Comparison of ENCODE assay signal across 16 cellular contexts in the genomic region with DNA sequence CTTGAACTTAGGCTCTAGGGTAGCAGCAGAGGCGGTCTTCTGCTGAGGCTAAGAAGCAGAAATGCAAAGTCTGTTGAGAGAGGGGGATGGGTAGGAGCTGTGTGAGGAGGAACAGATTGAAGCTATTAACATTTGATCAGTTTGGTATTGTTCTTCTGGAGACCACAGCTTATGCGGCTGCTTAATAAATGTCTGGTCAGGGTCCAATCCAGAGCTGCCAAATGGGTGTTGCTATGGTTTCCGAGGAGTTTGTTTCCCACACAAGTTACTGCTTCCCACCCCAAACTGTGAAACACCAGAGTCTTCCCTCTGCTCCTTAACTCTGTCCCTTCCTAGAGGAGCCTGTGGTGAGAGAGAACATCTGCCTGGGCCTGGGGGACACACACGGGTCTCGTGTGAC.
"Had no signal": no experiment of that assay in that cellular context is flagged by ENCODE, and none has a peak within 500 bp of the region (broad histone marks: within the 10 kb centered on the region; RNA-seq: fewer than 3 reads in every experiment).

No MANE protein-coding gene starts in this region.

- H3K9me3 Mint-ChIP-seq: activated T-helper 1 cell treated with anti-CD3 and anti-CD28 coated beads, Interleukin-12 subunit alpha, Interleukin-12 subunit beta, Interleukin-2, Interleukin-4 antibody, amounts not matched to agents 30 ng/mL and 10 ng/mL and 1 ng/mL, durations not matched to agents 14 hours and 24 hours and 36 hours; neural crest cell; T-cell had no signal

- DNase-seq: activated CD4-positive, alpha-beta T cell treated with anti-CD3 and anti-CD28 coated beads for 36 hours; activated CD8-positive, alpha-beta memory T cell treated with anti-CD3 and anti-CD28 coated beads, Interleukin-2, amount 50 U/mL, for 48 hours; activated CD8-positive, alpha-beta T cell treated with anti-CD3 and anti-CD28 coated beads, Interleukin-2, amount 10 ng/mL, durations not matched to agents 7 days and 5 days; activated naive CD4-positive, alpha-beta T cell; left cardiac atrium; mammary epithelial cell; pancreas; small intestine; T-cell had no signal

- H3K36me3 ChIP-seq: ascending aorta, cardiac muscle cell, esophagus muscularis mucosa, pancreas, tibial nerve had no signal

- H3K4me1 ChIP-seq: pancreas had no signal

- ATAC-seq: activated CD4-positive, alpha-beta T cell treated with anti-CD3 and anti-CD28 coated beads for 36 hours; activated CD8-positive, alpha-beta T cell treated with anti-CD3 and anti-CD28 coated beads, Interleukin-2, amount 10 ng/mL, durations not matched to agents 7 days and 5 days; pancreas; T-cell had no signal

- H3K4me3 Mint-ChIP-seq: activated CD4-positive, alpha-beta T cell treated with anti-CD3 and anti-CD28 coated beads for 36 hours; activated CD8-positive, alpha-beta T cell treated with anti-CD3 and anti-CD28 coated beads, Interleukin-2, amount 10 ng/mL, durations not matched to agents 7 days and 5 days; activated T-helper 1 cell treated with anti-CD3 and anti-CD28 coated beads, Interleukin-12 subunit alpha, Interleukin-12 subunit beta, Interleukin-2, Interleukin-4 antibody, amounts not matched to agents 30 ng/mL and 10 ng/mL and 1 ng/mL, durations not matched to agents 14 hours and 24 hours and 36 hours; neural crest cell; T-cell had no signal

- H3K27me3 ChIP-seq: ascending aorta, esophagus muscularis mucosa, pancreas, tibial nerve had no signal

- H3K9me3 ChIP-seq: ascending aorta, esophagus muscularis mucosa, pancreas, tibial nerve had no signal

- H3K27ac ChIP-seq: ascending aorta, cardiac muscle cell, esophagus muscularis mucosa, pancreas, VCaP had no signal

- H3K36me3 Mint-ChIP-seq: T-cell had no signal

- H3K27ac Mint-ChIP-seq: activated CD4-positive, alpha-beta T cell treated with anti-CD3 and anti-CD28 coated beads for 36 hours; activated CD8-positive, alpha-beta T cell treated with anti-CD3 and anti-CD28 coated beads, Interleukin-2, amount 10 ng/mL, durations not matched to agents 7 days and 5 days; activated T-helper 1 cell treated with anti-CD3 and anti-CD28 coated beads, Interleukin-12 subunit alpha, Interleukin-12 subunit beta, Interleukin-2, Interleukin-4 antibody, amounts not matched to agents 30 ng/mL and 10 ng/mL and 1 ng/mL, durations not matched to agents 14 hours and 24 hours and 36 hours; T-cell had no signal

- H3K4me3 ChIP-seq: ascending aorta, cardiac muscle cell, esophagus muscularis mucosa, pancreas, tibial nerve had no signal

- H3K4me1 Mint-ChIP-seq: activated CD4-positive, alpha-beta T cell treated with anti-CD3 and anti-CD28 coated beads for 36 hours had no signal
